In the genomic region with DNA sequence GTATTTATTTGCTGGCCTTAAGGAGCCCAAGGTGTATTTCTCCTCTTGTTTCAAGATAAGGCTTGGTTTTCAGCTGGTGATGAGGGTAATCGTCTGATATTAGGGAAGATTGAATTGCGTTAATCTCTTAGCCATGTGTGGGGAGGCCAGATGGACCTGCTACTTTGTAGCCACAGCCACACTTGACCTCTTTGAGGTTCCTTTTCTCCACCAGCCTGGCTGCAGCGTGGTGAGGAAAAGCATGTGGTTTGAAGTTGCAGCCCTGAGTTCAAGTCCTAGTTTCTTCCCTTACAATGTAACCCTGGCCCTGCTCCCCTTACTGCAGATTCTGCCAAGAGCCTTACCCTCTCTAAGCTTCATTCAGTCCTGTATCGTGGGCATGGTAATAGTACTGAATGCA, we compare ENCODE assay signal across 1 cellular context.
TF ChIP-seq lines count a peak whose summit lies in the region.

No MANE protein-coding gene starts in this region.

TF ChIP-seq in neural cell, 6 proteins besides CTCF, POLR2A, EP300 and RAD21 (continued from another document):
- no peak for TF ChIP-seq TAF1 (IDR thresholded peaks at IDR 0.05; ENCODE audit: low read depth)
- TF ChIP-seq POLR2AphosphoS5 (IDR thresholded peaks at IDR 0.05): no peak
